Comparison of ENCODE assay signal across 8 cellular contexts in genomic region chr7:120941064-120941463, GRCh38. TPM values are rescaled to one million over a fixed set of nuclear protein-coding genes. Genes with fewer than 3 reads are reported as not detected.
DNase-seq lines count a peak whose midpoint lies in the region; ATAC-seq, FAIRE-seq and TF ChIP-seq lines count a peak whose summit lies in the region.

No MANE protein-coding gene starts in this region.

- H3K9me3 ChIP-seq in Peyer's patch (no peaks in the 10 kb centered on the region), left lung (no peaks in the 10 kb centered on the region), ascending aorta (no peaks in the 10 kb centered on the region)

- TF ChIP-seq CTCF in D721Med (IDR thresholded peaks at IDR 0.05; ENCODE audit: insufficient read depth, missing control alignments) (peak; percentile 39), Peyer's patch (IDR thresholded peaks at IDR 0.05) (peak in 4 of 6 experiments; percentile 38 to 66 (median 56)), left lung (IDR thresholded peaks at IDR 0.05) (peak in 1 of 2 donors; percentile 22), ascending aorta (IDR thresholded peaks at IDR 0.05) (peak in 1 of 3 experiments; percentile 32)

- no peak overlapping the region for H3K27ac ChIP-seq in Peyer's patch
- no peak overlapping the region for H3K27ac ChIP-seq in left lung
- no peak overlapping the region for H3K27ac ChIP-seq in ascending aorta

- no peak for TF ChIP-seq POLR2A in H54 (IDR thresholded peaks at IDR 0.05; ENCODE audit: low read depth, low read length)
- TF ChIP-seq POLR2A in Peyer's patch (IDR thresholded peaks at IDR 0.05), result no peak

- DNase-seq in D721Med (ENCODE audit: insufficient read length, low spot score), result no peak
- no peak for DNase-seq in H54 (ENCODE audit: insufficient read length, low spot score)
- DNase-seq in Peyer's patch, result no peak
- DNase-seq in left lung, result no peak
- DNase-seq in NCI-H1048 (lab: John Stamatoyannopoulos, UW), result no peak
- no peak for DNase-seq in ascending aorta (ENCODE audit: low spot score in 2 of 2)
- DNase-seq in sciatic nerve (ENCODE audit: low spot score), result no peak

- intact Hi-C loops in left lung (cut with DNase I) (loop anchor here in 1 of 2 donors (10.0 kb wide), 1 partner anchor 146 kb away; no protein-coding TSS in a partner anchor), ascending aorta (cut with DNase I) (loop anchor here (2.0 kb wide), 1 partner anchor 134 kb away; no protein-coding TSS in a partner anchor), sciatic nerve (cut with DNase I) (loop anchor here (10.0 kb wide), 1 partner anchor 136 kb away; no protein-coding TSS in a partner anchor)

- H3K4me1 ChIP-seq in Peyer's patch (no peaks in the 10 kb centered on the region), left lung (no peaks in the 10 kb centered on the region), ascending aorta (no peaks in the 10 kb centered on the region)

- H3K4me3 ChIP-seq in Peyer's patch (no peak overlapping the region), left lung (no peak overlapping the region), ascending aorta (no peak overlapping the region)

- ATAC-seq in left lung (peak; percentile 76), HG03457 (IDR thresholded peaks at IDR 0.05; ENCODE audit: unreplicated experiment) (no peak), sciatic nerve (no peak)

- FAIRE-seq in D721Med (lab: Jason Lieb, UNC), result no peak
- peak; percentile 80 for FAIRE-seq in H54 (lab: Jason Lieb, UNC)

- no peaks in the 10 kb centered on the region for H3K27me3 ChIP-seq in Peyer's patch
- H3K27me3 ChIP-seq in left lung, result no peaks in the 10 kb centered on the region
- H3K27me3 ChIP-seq in ascending aorta, result no peaks in the 10 kb centered on the region

- H3K36me3 ChIP-seq in Peyer's patch (no peaks in the 10 kb centered on the region), left lung (no peaks in the 10 kb centered on the region), ascending aorta (no peaks in the 10 kb centered on the region)

RNA-seq across cellular contexts. Expression of gene ING3, which starts 9.5 kb away (rescaled TPM):
- 10 to 100 TPM; 17.9 to 24.8 (median 22.7) TPM for total RNA-seq in Peyer's patch
- total RNA-seq in left lung, result 10 to 100 TPM; 13.1 to 17.8 TPM
- 6.8 TPM for total RNA-seq in ascending aorta
- total RNA-seq in sciatic nerve, result 15.1 TPM

RNA-seq across cellular contexts. Expression of gene CPED1, which starts 47.4 kb away (rescaled TPM):
- total RNA-seq in Peyer's patch (10 to 100 TPM in 2 of 4 donors, 1 to 10 TPM in 2; 4.4 to 50.3 (median 8.5) TPM), left lung (10 to 100 TPM in 1 of 2 donors, 1 to 10 TPM in 1; 8.8 to 14.1 TPM), ascending aorta (69.5 TPM), sciatic nerve (41.9 TPM)
